Comparison of ENCODE assay signal across 1 cellular context in the genomic region with DNA sequence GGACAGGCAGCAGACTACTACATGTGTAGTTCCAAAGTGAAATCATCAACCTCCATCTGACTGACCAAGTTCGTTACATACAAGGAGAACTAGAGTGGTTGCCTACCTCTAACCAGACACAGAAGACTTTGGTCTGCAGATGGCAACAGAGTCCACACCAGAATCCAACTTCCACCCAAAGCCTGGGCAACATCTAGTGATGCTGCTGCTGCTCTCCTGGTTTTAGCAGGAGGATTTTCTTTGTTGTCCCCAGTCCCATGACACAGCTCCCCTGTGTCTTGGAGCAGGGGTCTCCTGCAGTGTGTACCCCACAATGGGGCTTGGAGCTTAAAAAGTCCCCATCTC.
TF ChIP-seq lines count a peak whose summit lies in the region.

No MANE protein-coding gene starts in this region.

TF ChIP-seq in H1, 55 proteins besides CTCF, POLR2A, EP300 and RAD21 (continued from another document):
- TF ChIP-seq BCL11A (IDR thresholded peaks at IDR 0.05; ENCODE audit: low read depth in 2 of 2, low read length in 2 of 2) (no peak), RBBP5 (IDR thresholded peaks at IDR 0.05; ENCODE audit: borderline replicate concordance, low read depth, low read length) (no peak), SAP30 (IDR thresholded peaks at IDR 0.05; ENCODE audit: insufficient read depth, insufficient replicate concordance, low read length) (no peak), CTBP2 (IDR thresholded peaks at IDR 0.05; ENCODE audit: borderline replicate concordance, insufficient read depth, insufficient read length, low read length) (no peak), KDM5A (IDR thresholded peaks at IDR 0.05; ENCODE audit: low read length) (no peak), YY1 (IDR thresholded peaks at IDR 0.05; ENCODE audit: low read depth, low read length) (no peak), CEBPB (IDR thresholded peaks at IDR 0.05; ENCODE audit: low read depth, low read length) (no peak), RNF2 (IDR thresholded peaks at IDR 0.05; ENCODE audit: borderline replicate concordance, low read depth, low read length, missing control alignments, poor library complexity, severe bottlenecking) (no peak), SP1 (IDR thresholded peaks at IDR 0.05; ENCODE audit: low read depth, low read length) (no peak), ZNF274 (IDR thresholded peaks at IDR 0.05; ENCODE audit: borderline replicate concordance, extremely low read depth, low read length) (no peak), KDM4A (IDR thresholded peaks at IDR 0.05; ENCODE audit: low read depth, low read length, severe bottlenecking) (no peak)
- TF ChIP-seq, protein P1, sequence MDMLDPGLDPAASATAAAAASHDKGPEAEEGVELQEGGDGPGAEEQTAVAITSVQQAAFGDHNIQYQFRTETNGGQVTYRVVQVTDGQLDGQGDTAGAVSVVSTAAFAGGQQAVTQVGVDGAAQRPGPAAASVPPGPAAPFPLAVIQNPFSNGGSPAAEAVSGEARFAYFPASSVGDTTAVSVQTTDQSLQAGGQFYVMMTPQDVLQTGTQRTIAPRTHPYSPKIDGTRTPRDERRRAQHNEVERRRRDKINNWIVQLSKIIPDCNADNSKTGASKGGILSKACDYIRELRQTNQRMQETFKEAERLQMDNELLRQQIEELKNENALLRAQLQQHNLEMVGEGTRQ (IDR thresholded peaks at IDR 0.05; ENCODE audit: low read length), result no peak
- TF ChIP-seq, protein P2, sequence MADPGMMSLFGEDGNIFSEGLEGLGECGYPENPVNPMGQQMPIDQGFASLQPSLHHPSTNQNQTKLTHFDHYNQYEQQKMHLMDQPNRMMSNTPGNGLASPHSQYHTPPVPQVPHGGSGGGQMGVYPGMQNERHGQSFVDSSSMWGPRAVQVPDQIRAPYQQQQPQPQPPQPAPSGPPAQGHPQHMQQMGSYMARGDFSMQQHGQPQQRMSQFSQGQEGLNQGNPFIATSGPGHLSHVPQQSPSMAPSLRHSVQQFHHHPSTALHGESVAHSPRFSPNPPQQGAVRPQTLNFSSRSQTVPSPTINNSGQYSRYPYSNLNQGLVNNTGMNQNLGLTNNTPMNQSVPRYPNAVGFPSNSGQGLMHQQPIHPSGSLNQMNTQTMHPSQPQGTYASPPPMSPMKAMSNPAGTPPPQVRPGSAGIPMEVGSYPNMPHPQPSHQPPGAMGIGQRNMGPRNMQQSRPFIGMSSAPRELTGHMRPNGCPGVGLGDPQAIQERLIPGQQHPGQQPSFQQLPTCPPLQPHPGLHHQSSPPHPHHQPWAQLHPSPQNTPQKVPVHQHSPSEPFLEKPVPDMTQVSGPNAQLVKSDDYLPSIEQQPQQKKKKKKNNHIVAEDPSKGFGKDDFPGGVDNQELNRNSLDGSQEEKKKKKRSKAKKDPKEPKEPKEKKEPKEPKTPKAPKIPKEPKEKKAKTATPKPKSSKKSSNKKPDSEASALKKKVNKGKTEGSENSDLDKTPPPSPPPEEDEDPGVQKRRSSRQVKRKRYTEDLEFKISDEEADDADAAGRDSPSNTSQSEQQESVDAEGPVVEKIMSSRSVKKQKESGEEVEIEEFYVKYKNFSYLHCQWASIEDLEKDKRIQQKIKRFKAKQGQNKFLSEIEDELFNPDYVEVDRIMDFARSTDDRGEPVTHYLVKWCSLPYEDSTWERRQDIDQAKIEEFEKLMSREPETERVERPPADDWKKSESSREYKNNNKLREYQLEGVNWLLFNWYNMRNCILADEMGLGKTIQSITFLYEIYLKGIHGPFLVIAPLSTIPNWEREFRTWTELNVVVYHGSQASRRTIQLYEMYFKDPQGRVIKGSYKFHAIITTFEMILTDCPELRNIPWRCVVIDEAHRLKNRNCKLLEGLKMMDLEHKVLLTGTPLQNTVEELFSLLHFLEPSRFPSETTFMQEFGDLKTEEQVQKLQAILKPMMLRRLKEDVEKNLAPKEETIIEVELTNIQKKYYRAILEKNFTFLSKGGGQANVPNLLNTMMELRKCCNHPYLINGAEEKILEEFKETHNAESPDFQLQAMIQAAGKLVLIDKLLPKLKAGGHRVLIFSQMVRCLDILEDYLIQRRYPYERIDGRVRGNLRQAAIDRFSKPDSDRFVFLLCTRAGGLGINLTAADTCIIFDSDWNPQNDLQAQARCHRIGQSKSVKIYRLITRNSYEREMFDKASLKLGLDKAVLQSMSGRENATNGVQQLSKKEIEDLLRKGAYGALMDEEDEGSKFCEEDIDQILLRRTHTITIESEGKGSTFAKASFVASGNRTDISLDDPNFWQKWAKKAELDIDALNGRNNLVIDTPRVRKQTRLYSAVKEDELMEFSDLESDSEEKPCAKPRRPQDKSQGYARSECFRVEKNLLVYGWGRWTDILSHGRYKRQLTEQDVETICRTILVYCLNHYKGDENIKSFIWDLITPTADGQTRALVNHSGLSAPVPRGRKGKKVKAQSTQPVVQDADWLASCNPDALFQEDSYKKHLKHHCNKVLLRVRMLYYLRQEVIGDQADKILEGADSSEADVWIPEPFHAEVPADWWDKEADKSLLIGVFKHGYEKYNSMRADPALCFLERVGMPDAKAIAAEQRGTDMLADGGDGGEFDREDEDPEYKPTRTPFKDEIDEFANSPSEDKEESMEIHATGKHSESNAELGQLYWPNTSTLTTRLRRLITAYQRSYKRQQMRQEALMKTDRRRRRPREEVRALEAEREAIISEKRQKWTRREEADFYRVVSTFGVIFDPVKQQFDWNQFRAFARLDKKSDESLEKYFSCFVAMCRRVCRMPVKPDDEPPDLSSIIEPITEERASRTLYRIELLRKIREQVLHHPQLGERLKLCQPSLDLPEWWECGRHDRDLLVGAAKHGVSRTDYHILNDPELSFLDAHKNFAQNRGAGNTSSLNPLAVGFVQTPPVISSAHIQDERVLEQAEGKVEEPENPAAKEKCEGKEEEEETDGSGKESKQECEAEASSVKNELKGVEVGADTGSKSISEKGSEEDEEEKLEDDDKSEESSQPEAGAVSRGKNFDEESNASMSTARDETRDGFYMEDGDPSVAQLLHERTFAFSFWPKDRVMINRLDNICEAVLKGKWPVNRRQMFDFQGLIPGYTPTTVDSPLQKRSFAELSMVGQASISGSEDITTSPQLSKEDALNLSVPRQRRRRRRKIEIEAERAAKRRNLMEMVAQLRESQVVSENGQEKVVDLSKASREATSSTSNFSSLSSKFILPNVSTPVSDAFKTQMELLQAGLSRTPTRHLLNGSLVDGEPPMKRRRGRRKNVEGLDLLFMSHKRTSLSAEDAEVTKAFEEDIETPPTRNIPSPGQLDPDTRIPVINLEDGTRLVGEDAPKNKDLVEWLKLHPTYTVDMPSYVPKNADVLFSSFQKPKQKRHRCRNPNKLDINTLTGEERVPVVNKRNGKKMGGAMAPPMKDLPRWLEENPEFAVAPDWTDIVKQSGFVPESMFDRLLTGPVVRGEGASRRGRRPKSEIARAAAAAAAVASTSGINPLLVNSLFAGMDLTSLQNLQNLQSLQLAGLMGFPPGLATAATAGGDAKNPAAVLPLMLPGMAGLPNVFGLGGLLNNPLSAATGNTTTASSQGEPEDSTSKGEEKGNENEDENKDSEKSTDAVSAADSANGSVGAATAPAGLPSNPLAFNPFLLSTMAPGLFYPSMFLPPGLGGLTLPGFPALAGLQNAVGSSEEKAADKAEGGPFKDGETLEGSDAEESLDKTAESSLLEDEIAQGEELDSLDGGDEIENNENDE (IDR thresholded peaks at IDR 0.05; ENCODE audit: insufficient replicate concordance, low read length), result no peak
TF ChIP-seq in H1: peak in this region for 0.
